Comparison of ENCODE assay signal across 24 cellular contexts in the genomic region with DNA sequence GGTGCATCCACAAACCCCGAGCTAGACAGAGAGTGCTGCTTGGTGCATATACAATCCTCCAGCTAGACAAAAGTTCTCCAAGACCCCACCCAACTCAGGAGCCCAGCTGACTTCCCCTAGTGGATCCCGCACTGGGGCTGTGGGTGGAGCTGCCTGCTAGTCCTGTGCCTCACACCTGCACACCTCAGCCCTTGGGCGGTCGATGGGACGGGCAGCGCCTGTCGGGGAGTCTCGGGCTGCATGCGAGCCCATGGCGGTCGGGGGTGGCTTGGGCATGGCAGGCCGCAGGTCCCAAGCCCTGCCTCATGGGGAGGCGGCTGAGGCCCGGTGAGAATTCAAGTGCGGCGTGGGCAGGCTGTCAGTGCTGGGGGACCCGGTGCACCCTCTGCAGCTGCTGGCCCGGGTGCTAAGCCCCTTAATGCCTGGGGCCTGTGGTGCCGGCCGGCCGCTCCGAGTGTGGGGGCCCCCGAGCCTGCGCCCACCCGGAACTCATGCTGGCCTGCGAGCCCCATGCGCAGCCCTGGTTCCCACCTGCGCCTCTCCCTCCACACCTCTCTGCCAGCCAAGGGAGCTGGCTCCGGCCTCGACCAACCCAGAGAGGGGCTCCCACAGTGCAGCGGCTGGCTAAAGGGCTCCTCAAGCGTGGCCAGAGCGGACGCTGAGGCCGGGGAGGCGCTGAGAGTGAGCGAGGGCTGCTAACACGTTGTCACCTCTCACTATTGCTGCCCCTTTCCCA. TPM values are rescaled to one million over a fixed set of nuclear protein-coding genes. Genes with fewer than 3 reads are reported as not detected.
DNase-seq lines count a peak whose midpoint lies in the region; ATAC-seq and TF ChIP-seq lines count a peak whose summit lies in the region.
"Had no signal": no experiment of that assay in that cellular context is flagged by ENCODE, and none has a peak within 500 bp of the region (broad histone marks: within the 10 kb centered on the region; RNA-seq: fewer than 3 reads in every experiment).

No MANE protein-coding gene starts in this region.

- no peaks in the 10 kb centered on the region for H3K27me3 Mint-ChIP-seq in T-helper 1 cell treated with Interleukin-12 subunit alpha and Interleukin-12 subunit beta and Interleukin-4 antibody, amounts not matched to agents 30 μg/mL and 1 μg/mL, for 36 hours (ENCODE audit: low read depth)
- H3K27me3 Mint-ChIP-seq in endothelial cell (ENCODE audit: unreplicated experiment) = peaks cover 5% of the 10 kb centered on the region
- H3K27me3 Mint-ChIP-seq in osteocyte (ENCODE audit: unreplicated experiment) = no peaks in the 10 kb centered on the region
- H3K27me3 Mint-ChIP-seq: B cell had no signal

- TF ChIP-seq CTCF in HEK293 (tag by site-specific recombination; IDR thresholded peaks at IDR 0.05) (no peak), endothelial cell (IDR thresholded peaks at IDR 0.05; ENCODE audit: unreplicated experiment) (no peak), osteocyte (IDR thresholded peaks at IDR 0.05) (no peak)

- H3K4me1 ChIP-seq in HEK293 (ENCODE audit: control insufficient read depth, insufficient read depth, low read length) = no peaks in the 10 kb centered on the region
- H3K4me1 ChIP-seq: SJSA1 had no signal

- H3K9me3 Mint-ChIP-seq in T-helper 1 cell treated with Interleukin-12 subunit alpha and Interleukin-12 subunit beta and Interleukin-4 antibody, amounts not matched to agents 30 μg/mL and 1 μg/mL, for 36 hours = no peaks in the 10 kb centered on the region
- H3K9me3 Mint-ChIP-seq in endothelial cell (ENCODE audit: unreplicated experiment) (no peaks in the 10 kb centered on the region), osteocyte (ENCODE audit: unreplicated experiment) (no peaks in the 10 kb centered on the region)
- H3K9me3 Mint-ChIP-seq: CD8-positive, alpha-beta T cell; HFFc6 had no signal

- H3K4me3 Mint-ChIP-seq in T-helper 1 cell treated with Interleukin-12 subunit alpha and Interleukin-12 subunit beta and Interleukin-4 antibody, amounts not matched to agents 30 μg/mL and 1 μg/mL, for 36 hours = no peak overlapping the region
- peak overlapping the region; percentile 31 for H3K4me3 Mint-ChIP-seq in endothelial cell (ENCODE audit: unreplicated experiment)
- no peak overlapping the region for H3K4me3 Mint-ChIP-seq in osteocyte (ENCODE audit: unreplicated experiment)
- H3K4me3 Mint-ChIP-seq: B cell; CD8-positive, alpha-beta T cell; HFFc6 had no signal

- peaks cover 16% of the 10 kb centered on the region for H3K36me3 Mint-ChIP-seq in T-helper 1 cell treated with Interleukin-12 subunit alpha and Interleukin-12 subunit beta and Interleukin-4 antibody, amounts not matched to agents 30 μg/mL and 1 μg/mL, for 36 hours (ENCODE audit: low read depth)
- H3K36me3 Mint-ChIP-seq in endothelial cell (ENCODE audit: low read depth, unreplicated experiment) (peaks cover 49% of the 10 kb centered on the region), osteocyte (ENCODE audit: unreplicated experiment) (peaks cover 14% of the 10 kb centered on the region)

- peaks cover 36% of the 10 kb centered on the region for H3K4me1 Mint-ChIP-seq in T-helper 1 cell treated with Interleukin-12 subunit alpha and Interleukin-12 subunit beta and Interleukin-4 antibody, amounts not matched to agents 30 μg/mL and 1 μg/mL, for 36 hours (ENCODE audit: low read depth)
- peaks cover 27% of the 10 kb centered on the region for H3K4me1 Mint-ChIP-seq in endothelial cell (ENCODE audit: unreplicated experiment)
- H3K4me1 Mint-ChIP-seq in osteocyte (ENCODE audit: unreplicated experiment) = no peaks in the 10 kb centered on the region

- no peak for ATAC-seq in GM21717 (IDR thresholded peaks at IDR 0.05; ENCODE audit: unreplicated experiment)
- ATAC-seq: CD8-positive, alpha-beta T cell; PC-3; Right ventricle myocardium inferior had no signal

- DNase-seq in T-helper 1 cell (no peak), endothelial cell (ENCODE audit: low spot score) (no peak), osteocyte (ENCODE audit: extremely low spot score, unreplicated experiment) (peak; percentile 84), T1000 (lab: John Stamatoyannopoulos, UW) (no peak)
- DNase-seq in stimulated activated CD4-positive, alpha-beta T cell treated with anti-CD3 and anti-CD28 coated beads, Interleukin-2, amount 100 ng/mL, for 24 hours = no peak
- DNase-seq: Caco-2; CD8-positive, alpha-beta T cell; HFFc6; IMR-90; MM.1S; NCI-H2029 treated with DMSO at 0.1 percent for 48 hours; NCI-H446 treated with DMSO at 0.1 percent for 48 hours; NCI-H526; NK-92 treated with Interleukin-12 subunit alpha and Interleukin-12 subunit beta, amount 100 ng/mL, for 24 hours; PC-3 had no signal

- CTCF ChIA-PET in HEK293 (lab: Yijun Ruan, JAX) = interaction anchor here (0.7 to 7.6 kb wide), 4 partner anchors 128 to 283 kb away, joined by 3 to 97 read pairs (median 6); no protein-coding TSS in a partner anchor

- H3K9me3 ChIP-seq in HEK293 (ENCODE audit: control insufficient read depth, insufficient read depth, low read depth, low read length) = no peaks in the 10 kb centered on the region
- H3K9me3 ChIP-seq: Caco-2, SJSA1 had no signal

- peak overlapping the region; percentile 11 for H3K27ac Mint-ChIP-seq in T-helper 1 cell treated with Interleukin-12 subunit alpha and Interleukin-12 subunit beta and Interleukin-4 antibody, amounts not matched to agents 30 μg/mL and 1 μg/mL, for 36 hours
- H3K27ac Mint-ChIP-seq in endothelial cell (ENCODE audit: unreplicated experiment) (no peak overlapping the region), osteocyte (ENCODE audit: unreplicated experiment) (no peak overlapping the region)
- H3K27ac Mint-ChIP-seq: B cell; CD8-positive, alpha-beta T cell; HFFc6 had no signal

- POLR2A ChIA-PET in HEK293 (lab: Yijun Ruan, JAX) = interaction anchor here (1.0 to 1.2 kb wide), 2 partner anchors 13 to 168 kb away, joined by 3 to 5 read pairs; a partner anchor contains a TSS

- no peak overlapping the region for H3K4me3 ChIP-seq in HEK293 (ENCODE audit: low read depth, low read length)
- H3K4me3 ChIP-seq: SJSA1 had no signal

- peaks cover 0 to 42% of the 10 kb centered on the region in 2 experiments; a peak in 1 of 3 replicates for H3K36me3 ChIP-seq in HEK293 (ENCODE audit: control insufficient read depth in 2 of 2, insufficient read depth in 1 of 2, low read length in 2 of 2)
- H3K36me3 ChIP-seq: SJSA1 had no signal

- no peak overlapping the region for H3K27ac ChIP-seq in HEK293 (ENCODE audit: extremely low read depth, low read depth, low read length)
- H3K27ac ChIP-seq: 22Rv1, C4-2B, KMS-11, SJSA1 had no signal

TF ChIP-seq in HEK293, 187 proteins besides CTCF, POLR2A, EP300 and RAD21 (continues in another document):
- TF ChIP-seq ZNF416 (tag by site-specific recombination; IDR thresholded peaks at IDR 0.05) (peak; percentile 64; the same call in 1 of the 2 replicates), ZNF791 (tag by site-specific recombination; IDR thresholded peaks at IDR 0.05) (no peak), ZNF626 (tag by site-specific recombination; IDR thresholded peaks at IDR 0.05) (0 out of 2 replicates have a peak, but pooled peaks have one; percentile 66), ZNF610 (tag by site-specific recombination; IDR thresholded peaks at IDR 0.05; ENCODE audit: borderline replicate concordance) (peak; percentile 63; the same call in 1 of the 2 replicates), ZNF521 (tag by site-specific recombination; IDR thresholded peaks at IDR 0.05) (no peak), SP3 (tag by site-specific recombination; IDR thresholded peaks at IDR 0.05) (no peak), ZBTB48 (tag by site-specific recombination; IDR thresholded peaks at IDR 0.05) (no peak), SETDB1 (IDR thresholded peaks at IDR 0.05; ENCODE audit: insufficient read length, low read length) (no peak)
- TF ChIP-seq, protein P1, sequence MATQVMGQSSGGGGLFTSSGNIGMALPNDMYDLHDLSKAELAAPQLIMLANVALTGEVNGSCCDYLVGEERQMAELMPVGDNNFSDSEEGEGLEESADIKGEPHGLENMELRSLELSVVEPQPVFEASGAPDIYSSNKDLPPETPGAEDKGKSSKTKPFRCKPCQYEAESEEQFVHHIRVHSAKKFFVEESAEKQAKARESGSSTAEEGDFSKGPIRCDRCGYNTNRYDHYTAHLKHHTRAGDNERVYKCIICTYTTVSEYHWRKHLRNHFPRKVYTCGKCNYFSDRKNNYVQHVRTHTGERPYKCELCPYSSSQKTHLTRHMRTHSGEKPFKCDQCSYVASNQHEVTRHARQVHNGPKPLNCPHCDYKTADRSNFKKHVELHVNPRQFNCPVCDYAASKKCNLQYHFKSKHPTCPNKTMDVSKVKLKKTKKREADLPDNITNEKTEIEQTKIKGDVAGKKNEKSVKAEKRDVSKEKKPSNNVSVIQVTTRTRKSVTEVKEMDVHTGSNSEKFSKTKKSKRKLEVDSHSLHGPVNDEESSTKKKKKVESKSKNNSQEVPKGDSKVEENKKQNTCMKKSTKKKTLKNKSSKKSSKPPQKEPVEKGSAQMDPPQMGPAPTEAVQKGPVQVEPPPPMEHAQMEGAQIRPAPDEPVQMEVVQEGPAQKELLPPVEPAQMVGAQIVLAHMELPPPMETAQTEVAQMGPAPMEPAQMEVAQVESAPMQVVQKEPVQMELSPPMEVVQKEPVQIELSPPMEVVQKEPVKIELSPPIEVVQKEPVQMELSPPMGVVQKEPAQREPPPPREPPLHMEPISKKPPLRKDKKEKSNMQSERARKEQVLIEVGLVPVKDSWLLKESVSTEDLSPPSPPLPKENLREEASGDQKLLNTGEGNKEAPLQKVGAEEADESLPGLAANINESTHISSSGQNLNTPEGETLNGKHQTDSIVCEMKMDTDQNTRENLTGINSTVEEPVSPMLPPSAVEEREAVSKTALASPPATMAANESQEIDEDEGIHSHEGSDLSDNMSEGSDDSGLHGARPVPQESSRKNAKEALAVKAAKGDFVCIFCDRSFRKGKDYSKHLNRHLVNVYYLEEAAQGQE (tag by site-specific recombination; IDR thresholded peaks at IDR 0.05) = no peak
- TF ChIP-seq, protein P2, sequence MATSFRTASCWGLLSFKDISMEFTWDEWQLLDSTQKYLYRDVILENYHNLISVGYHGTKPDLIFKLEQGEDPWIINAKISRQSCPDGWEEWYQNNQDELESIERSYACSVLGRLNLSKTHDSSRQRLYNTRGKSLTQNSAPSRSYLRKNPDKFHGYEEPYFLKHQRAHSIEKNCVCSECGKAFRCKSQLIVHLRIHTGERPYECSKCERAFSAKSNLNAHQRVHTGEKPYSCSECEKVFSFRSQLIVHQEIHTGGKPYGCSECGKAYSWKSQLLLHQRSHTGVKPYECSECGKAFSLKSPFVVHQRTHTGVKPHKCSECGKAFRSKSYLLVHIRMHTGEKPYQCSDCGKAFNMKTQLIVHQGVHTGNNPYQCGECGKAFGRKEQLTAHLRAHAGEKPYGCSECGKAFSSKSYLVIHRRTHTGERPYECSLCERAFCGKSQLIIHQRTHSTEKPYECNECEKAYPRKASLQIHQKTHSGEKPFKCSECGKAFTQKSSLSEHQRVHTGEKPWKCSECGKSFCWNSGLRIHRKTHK (tag by site-specific recombination; IDR thresholded peaks at IDR 0.05) = 0 out of 2 replicates have a peak, but pooled peaks have one; percentile 14

RNA-seq across cellular contexts. Expression of a gene that starts 29.2 kb away (rescaled TPM):
- total RNA-seq in endothelial cell (ENCODE audit: unreplicated experiment) = 31.0 TPM
- total RNA-seq in osteocyte = 20.2 and 26.4 TPM in 2 replicates

RNA-seq across cellular contexts. Expression of a gene that starts 31.0 kb away (rescaled TPM):
- total RNA-seq in endothelial cell (ENCODE audit: unreplicated experiment) = 22.0 TPM
- total RNA-seq in osteocyte = 11.0 and 11.3 TPM in 2 replicates

RNA-seq across cellular contexts. Expression of a gene that starts 48.6 kb away (rescaled TPM):
- total RNA-seq in endothelial cell (ENCODE audit: unreplicated experiment) (not detected), osteocyte (not detected in 2 replicates)
- total RNA-seq: B cell; Caco-2; CD8-positive, alpha-beta T cell; HFFc6; IMR-90; PC-3; SJSA1 had no signal
